Comparison of ENCODE assay signal across 8 cellular contexts in the genomic region with DNA sequence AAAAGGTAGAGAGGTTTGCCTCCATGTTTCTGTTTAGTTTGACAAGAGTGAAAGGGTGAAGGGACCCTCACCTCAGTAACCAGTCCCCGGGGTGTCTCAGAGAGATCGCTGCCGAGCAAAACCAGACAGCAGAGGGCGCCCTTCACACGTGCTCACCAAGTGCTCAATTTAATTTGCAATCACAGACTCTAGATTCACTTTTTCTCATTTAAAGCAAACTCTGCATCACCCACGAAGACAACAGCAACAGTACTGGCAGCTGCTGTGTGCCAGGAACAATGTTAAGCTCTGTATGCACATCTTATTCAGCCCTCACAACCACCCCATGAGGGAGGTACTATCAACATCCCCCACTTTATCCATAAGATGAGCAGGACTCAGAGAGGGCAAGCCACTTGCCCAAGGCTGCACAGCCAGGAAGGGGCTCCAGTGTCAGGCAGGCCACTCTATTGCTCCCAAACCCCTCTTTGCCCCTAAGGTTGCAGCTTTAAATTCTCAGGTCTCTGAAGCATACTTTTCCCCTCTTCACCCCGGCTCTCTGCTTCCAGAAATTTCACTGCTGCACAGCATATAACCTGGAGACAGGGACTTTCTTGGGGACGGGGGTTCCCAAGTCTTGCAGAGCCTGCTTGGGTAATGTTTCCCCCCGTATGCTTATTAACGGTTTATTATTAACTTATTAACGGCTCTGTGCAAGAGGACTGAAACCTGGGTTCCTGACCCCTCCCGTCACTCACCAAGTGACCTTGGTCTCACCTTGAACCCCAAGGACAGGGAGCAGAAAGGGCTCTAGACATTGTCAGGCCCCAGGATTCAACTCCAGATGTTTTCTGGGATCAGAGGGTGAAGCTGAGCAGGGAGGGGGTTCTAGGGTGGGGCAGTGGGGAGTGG.
DNase-seq lines count a peak whose midpoint lies in the region; ATAC-seq and TF ChIP-seq lines count a peak whose summit lies in the region.

No MANE protein-coding gene starts in this region.

- TF ChIP-seq CTCF in LNCaP clone FGC (IDR thresholded peaks at IDR 0.05; ENCODE audit: control insufficient read depth, extremely low read depth, insufficient read depth) (peak; percentile 91), upper lobe of right lung (IDR thresholded peaks at IDR 0.05) (peak; percentile 88)

- intact Hi-C loops in posterior cingulate gyrus (cut with DNase I) (loop anchor here (1.0 to 5.0 kb wide), 3 partner anchors 101 to 222 kb away; partner anchors contain the start of gene USB1), upper lobe of right lung (cut with DNase I) (no loop called here)

- H3K27me3 ChIP-seq in SJSA1 (replicated peaks) (no peaks in the 10 kb centered on the region), upper lobe of right lung (peaks cover 14% of the 10 kb centered on the region)

- H3K4me3 ChIP-seq in LNCaP clone FGC (ENCODE audit: low read depth, low read length) (no peak overlapping the region), SJSA1 (no peak overlapping the region), upper lobe of right lung (no peak overlapping the region)

- peak; percentile 69 for DNase-seq in EH (ENCODE audit: low read depth)
- peak; percentile 18 for DNase-seq in LNCaP clone FGC (ENCODE audit: low read depth)
- DNase-seq in SJSA1 (ENCODE audit: low read depth in 1 of 2, low spot score in 2 of 2) = peak; percentile 71 to 74
- peak; percentile 42 to 73 (median 64) for DNase-seq in activated naive CD4-positive, alpha-beta T cell (lab: John Stamatoyannopoulos, UW)
- peak; percentile 36 for DNase-seq in glomerular endothelial cell (ENCODE audit: extremely low read depth, low read depth, low spot score)
- DNase-seq in posterior cingulate gyrus = peak; percentile 61 to 97 (median 82)
- DNase-seq in upper lobe of right lung = peak; percentile 86

- H3K27ac ChIP-seq in SJSA1 = peak overlapping the region; percentile 27
- no peak overlapping the region for H3K27ac ChIP-seq in upper lobe of right lung

- no peaks in the 10 kb centered on the region for H3K36me3 ChIP-seq in SJSA1
- H3K36me3 ChIP-seq in upper lobe of right lung = no peaks in the 10 kb centered on the region

- ATAC-seq in upper lobe of right lung = peak; percentile 85
- ATAC-seq in GM18519 (IDR thresholded peaks at IDR 0.05; ENCODE audit: low FRiP score, unreplicated experiment) = no peak

- H3K4me1 ChIP-seq in SJSA1 (replicated peaks) = peaks cover 42% of the 10 kb centered on the region
- H3K4me1 ChIP-seq in upper lobe of right lung = peaks cover 5% of the 10 kb centered on the region

- no peaks in the 10 kb centered on the region for H3K9me3 ChIP-seq in SJSA1 (replicated peaks)
- no peaks in the 10 kb centered on the region for H3K9me3 ChIP-seq in upper lobe of right lung

Comparison
In these comparisons a context has a peak if more than half of its experiments do, and no peak if none do; other contexts are left out.
1. DNase-seq: peak in every context shown above with its lines; median percentile 86 in upper lobe of right lung; 82 in posterior cingulate gyrus; 72 in SJSA1; 69 in EH; 64 in activated naive CD4-positive, alpha-beta T cell; 36 in glomerular endothelial cell; 18 in LNCaP clone FGC.